ENCODE assay signal across 1 cellular context in the genomic region with DNA sequence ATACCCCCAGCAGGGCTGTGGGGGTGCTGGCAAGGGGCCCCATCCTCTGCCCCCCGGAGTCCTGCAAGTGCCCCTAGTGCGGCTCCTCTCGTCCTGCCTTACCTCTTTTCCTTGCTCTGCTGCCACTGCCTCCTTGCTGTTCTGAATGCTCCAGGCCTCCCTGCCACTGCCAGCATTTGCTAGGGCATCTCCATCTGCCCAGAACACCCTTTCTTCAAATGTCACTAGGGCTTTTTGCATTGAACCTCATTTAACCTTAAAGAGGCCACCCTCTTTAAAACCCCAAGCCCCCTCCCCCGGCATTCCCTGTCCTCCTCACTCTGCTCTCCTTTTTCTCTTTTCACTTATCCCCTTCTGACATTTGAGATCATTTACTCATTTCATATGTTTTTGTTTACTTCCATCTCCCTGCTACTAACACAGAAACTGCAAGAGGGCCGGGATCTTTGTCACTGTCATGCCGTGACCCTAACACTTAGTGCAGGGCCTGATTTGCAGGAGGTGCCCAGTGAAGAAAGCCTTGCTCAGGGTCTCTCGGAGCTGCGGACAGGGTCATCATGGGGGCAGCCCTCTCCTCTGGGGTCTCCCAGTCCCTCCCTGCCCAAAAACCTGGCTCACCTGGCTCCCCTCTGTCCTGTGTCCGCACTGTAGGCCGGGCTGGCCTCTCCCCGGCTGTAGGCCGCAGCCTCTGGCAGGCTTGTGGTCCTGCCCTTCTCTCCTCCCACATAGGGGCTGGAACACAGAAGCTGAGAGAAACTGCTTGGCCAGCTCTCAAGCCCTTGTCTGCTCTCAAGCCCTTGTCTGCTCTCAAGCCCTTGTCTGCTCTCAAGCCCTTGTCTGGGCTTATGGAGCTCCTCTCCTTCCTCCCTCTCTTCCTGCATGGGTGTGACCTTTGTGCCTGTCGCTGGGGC.
TF ChIP-seq lines count a peak whose summit lies in the region.

A gene (minus strand): TSS at position 690 of the 911 bp plus-strand sequence. CDS start 2,084 bp downstream, outside the sequence.

TF ChIP-seq in HepG2, 621 proteins besides CTCF, POLR2A, EP300 and RAD21 (continued from another document and continues in another):
- peak; percentile 64; the same call in 1 of the 2 replicates for TF ChIP-seq SPEN (CRISPR knock-in tag; IDR thresholded peaks at IDR 0.05; ENCODE audit: low read depth)
- TF ChIP-seq TAF1 (CRISPR knock-in tag; IDR thresholded peaks at IDR 0.05) = peak; percentile 49; the same call in 1 of the 2 replicates
- no peak; the same call in 1 of the 2 replicates for TF ChIP-seq HOXA3 (CRISPR knock-in tag; IDR thresholded peaks at IDR 0.05)
- TF ChIP-seq NFRKB (IDR thresholded peaks at IDR 0.05) = no peak
- TF ChIP-seq ZNF879 (CRISPR knock-in tag; IDR thresholded peaks at IDR 0.05) = no peak
- TF ChIP-seq, protein P1, sequence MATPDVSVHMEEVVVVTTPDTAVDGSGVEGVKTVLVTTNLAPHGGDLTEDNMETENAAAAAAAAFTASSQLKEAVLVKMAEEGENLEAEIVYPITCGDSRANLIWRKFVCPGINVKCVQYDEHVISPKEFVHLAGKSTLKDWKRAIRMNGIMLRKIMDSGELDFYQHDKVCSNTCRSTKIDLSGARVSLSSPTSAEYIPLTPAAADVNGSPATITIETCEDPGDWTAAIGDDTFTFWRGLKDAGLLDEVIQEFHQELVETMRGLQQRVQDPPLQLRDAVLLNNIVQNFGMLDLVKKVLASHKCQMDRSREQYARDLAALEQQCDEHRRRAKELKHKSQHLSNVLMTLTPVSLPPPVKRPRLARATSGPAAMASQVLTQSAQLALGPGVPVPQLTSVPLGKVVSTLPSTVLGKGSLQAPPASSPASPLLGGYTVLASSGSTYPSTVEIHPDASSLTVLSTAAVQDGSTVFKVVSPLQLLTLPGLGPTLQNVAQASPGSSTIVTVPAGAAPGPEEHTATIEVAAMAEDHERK (CRISPR knock-in tag; IDR thresholded peaks at IDR 0.05; ENCODE audit: low read depth) = no peak
- TF ChIP-seq, protein P2, sequence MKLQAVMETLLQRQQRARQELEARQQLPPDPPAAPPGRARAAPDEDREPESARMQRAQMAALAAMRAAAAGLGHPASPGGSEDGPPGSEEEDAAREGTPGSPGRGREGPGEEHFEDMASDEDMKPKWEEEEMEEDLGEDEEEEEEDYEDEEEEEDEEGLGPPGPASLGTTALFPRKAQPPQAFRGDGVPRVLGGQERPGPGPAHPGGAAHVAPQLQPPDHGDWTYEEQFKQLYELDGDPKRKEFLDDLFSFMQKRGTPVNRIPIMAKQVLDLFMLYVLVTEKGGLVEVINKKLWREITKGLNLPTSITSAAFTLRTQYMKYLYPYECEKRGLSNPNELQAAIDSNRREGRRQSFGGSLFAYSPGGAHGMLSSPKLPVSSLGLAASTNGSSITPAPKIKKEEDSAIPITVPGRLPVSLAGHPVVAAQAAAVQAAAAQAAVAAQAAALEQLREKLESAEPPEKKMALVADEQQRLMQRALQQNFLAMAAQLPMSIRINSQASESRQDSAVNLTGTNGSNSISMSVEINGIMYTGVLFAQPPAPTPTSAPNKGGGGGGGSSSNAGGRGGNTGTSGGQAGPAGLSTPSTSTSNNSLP (IDR thresholded peaks at IDR 0.05; ENCODE audit: low read depth, low read length) = no peak
- no peak for TF ChIP-seq ZNF101 (CRISPR knock-in tag; IDR thresholded peaks at IDR 0.05; ENCODE audit: borderline replicate concordance, low read depth)
- TF ChIP-seq, protein P3, sequence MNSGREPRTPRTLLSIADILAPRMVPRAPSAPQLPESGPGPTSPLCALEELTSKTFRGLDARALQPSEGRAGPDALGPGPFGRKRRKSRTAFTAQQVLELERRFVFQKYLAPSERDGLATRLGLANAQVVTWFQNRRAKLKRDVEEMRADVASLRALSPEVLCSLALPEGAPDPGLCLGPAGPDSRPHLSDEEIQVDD (CRISPR knock-in tag; IDR thresholded peaks at IDR 0.05; ENCODE audit: borderline replicate concordance) = 0 out of 2 replicates have a peak, but pooled peaks have one; percentile 39
- no peak for TF ChIP-seq ZMAT3 (CRISPR knock-in tag; conservative IDR thresholded peaks at IDR 0.05)
- TF ChIP-seq ZNF343 (CRISPR knock-in tag; IDR thresholded peaks at IDR 0.05) = peak; percentile 61; the same call in 1 of the 2 replicates
- TF ChIP-seq ZFP90 (CRISPR knock-in tag; IDR thresholded peaks at IDR 0.05; ENCODE audit: borderline replicate concordance) = no peak
- 0 out of 2 replicates have a peak, but pooled peaks have one; percentile 35 for TF ChIP-seq CC2D1A (CRISPR knock-in tag; IDR thresholded peaks at IDR 0.05)
- no peak for TF ChIP-seq ZBTB21 (CRISPR knock-in tag; IDR thresholded peaks at IDR 0.05)
- TF ChIP-seq ZNF766 (CRISPR knock-in tag; IDR thresholded peaks at IDR 0.05; ENCODE audit: borderline replicate concordance) = no peak
- TF ChIP-seq, protein P4, sequence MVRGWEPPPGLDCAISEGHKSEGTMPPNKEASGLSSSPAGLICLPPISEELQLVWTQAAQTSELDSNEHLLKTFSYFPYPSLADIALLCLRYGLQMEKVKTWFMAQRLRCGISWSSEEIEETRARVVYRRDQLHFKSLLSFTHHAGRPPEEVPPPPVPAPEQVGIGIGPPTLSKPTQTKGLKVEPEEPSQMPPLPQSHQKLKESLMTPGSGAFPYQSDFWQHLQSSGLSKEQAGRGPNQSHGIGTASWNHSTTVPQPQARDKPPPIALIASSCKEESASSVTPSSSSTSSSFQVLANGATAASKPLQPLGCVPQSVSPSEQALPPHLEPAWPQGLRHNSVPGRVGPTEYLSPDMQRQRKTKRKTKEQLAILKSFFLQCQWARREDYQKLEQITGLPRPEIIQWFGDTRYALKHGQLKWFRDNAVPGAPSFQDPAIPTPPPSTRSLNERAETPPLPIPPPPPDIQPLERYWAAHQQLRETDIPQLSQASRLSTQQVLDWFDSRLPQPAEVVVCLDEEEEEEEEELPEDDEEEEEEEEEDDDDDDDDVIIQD (CRISPR knock-in tag; IDR thresholded peaks at IDR 0.05; ENCODE audit: low read depth) = no peak
- peak; percentile 15; the same call in 1 of the 2 replicates for TF ChIP-seq ZNF501 (CRISPR knock-in tag; IDR thresholded peaks at IDR 0.05)
- TF ChIP-seq MAFF (IDR thresholded peaks at IDR 0.05; ENCODE audit: low read depth, low read length) = no peak
- TF ChIP-seq, protein P5, sequence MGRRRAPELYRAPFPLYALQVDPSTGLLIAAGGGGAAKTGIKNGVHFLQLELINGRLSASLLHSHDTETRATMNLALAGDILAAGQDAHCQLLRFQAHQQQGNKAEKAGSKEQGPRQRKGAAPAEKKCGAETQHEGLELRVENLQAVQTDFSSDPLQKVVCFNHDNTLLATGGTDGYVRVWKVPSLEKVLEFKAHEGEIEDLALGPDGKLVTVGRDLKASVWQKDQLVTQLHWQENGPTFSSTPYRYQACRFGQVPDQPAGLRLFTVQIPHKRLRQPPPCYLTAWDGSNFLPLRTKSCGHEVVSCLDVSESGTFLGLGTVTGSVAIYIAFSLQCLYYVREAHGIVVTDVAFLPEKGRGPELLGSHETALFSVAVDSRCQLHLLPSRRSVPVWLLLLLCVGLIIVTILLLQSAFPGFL (CRISPR knock-in tag; IDR thresholded peaks at IDR 0.05) = no peak
- TF ChIP-seq MXI1 (IDR thresholded peaks at IDR 0.05; ENCODE audit: borderline replicate concordance, low read depth, low read length) = 0 out of 3 replicates have a peak, but pooled peaks have one; percentile 10
- TF ChIP-seq ZNF460 (CRISPR knock-in tag; IDR thresholded peaks at IDR 0.05; ENCODE audit: borderline replicate concordance) = no peak
- 0 out of 2 replicates have a peak, but pooled peaks have one; percentile 25 for TF ChIP-seq ZNF160 (CRISPR knock-in tag; IDR thresholded peaks at IDR 0.05)
- TF ChIP-seq, protein P6, sequence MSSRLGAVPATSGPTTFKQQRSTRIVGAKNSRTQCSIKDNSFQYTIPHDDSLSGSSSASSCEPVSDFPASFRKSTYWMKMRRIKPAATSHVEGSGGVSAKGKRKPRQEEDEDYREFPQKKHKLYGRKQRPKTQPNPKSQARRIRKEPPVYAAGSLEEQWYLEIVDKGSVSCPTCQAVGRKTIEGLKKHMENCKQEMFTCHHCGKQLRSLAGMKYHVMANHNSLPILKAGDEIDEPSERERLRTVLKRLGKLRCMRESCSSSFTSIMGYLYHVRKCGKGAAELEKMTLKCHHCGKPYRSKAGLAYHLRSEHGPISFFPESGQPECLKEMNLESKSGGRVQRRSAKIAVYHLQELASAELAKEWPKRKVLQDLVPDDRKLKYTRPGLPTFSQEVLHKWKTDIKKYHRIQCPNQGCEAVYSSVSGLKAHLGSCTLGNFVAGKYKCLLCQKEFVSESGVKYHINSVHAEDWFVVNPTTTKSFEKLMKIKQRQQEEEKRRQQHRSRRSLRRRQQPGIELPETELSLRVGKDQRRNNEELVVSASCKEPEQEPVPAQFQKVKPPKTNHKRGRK (CRISPR knock-in tag; IDR thresholded peaks at IDR 0.05) = no peak
- peak; percentile 97 for TF ChIP-seq ZFY (CRISPR knock-in tag; IDR thresholded peaks at IDR 0.05)
- TF ChIP-seq, protein P7, sequence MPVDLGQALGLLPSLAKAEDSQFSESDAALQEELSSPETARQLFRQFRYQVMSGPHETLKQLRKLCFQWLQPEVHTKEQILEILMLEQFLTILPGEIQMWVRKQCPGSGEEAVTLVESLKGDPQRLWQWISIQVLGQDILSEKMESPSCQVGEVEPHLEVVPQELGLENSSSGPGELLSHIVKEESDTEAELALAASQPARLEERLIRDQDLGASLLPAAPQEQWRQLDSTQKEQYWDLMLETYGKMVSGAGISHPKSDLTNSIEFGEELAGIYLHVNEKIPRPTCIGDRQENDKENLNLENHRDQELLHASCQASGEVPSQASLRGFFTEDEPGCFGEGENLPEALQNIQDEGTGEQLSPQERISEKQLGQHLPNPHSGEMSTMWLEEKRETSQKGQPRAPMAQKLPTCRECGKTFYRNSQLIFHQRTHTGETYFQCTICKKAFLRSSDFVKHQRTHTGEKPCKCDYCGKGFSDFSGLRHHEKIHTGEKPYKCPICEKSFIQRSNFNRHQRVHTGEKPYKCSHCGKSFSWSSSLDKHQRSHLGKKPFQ (CRISPR knock-in tag; IDR thresholded peaks at IDR 0.05; ENCODE audit: insufficient replicate concordance) = no peak
- TF ChIP-seq MEIS1 (CRISPR knock-in tag; IDR thresholded peaks at IDR 0.05; ENCODE audit: borderline replicate concordance) = no peak; the same call in 1 of the 2 replicates
- TF ChIP-seq, protein P8, sequence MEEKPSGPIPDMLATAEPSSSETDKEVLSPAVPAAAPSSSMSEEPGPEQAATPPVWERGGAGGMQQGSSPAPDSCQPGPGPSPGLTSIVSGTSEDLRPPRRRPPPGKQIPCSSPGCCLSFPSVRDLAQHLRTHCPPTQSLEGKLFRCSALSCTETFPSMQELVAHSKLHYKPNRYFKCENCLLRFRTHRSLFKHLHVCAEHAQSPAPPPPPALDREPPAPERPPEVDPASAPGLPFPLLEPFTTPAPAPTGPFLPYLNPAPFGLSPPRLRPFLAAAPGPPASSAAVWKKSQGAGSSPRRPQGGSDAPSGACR (CRISPR knock-in tag; IDR thresholded peaks at IDR 0.05) = no peak
- no peak for TF ChIP-seq ONECUT2 (CRISPR knock-in tag; IDR thresholded peaks at IDR 0.05)
- no peak for TF ChIP-seq TSC22D2 (CRISPR knock-in tag; IDR thresholded peaks at IDR 0.05; ENCODE audit: borderline replicate concordance)
- TF ChIP-seq TEAD3 (CRISPR knock-in tag; optimal IDR thresholded peaks at IDR 0.05; ENCODE audit: borderline replicate concordance) = no peak
- peak; percentile 64; the same call in 1 of the 2 replicates for TF ChIP-seq BORCS8-MEF2B (CRISPR knock-in tag; IDR thresholded peaks at IDR 0.05)
- no peak for TF ChIP-seq ZNF562 (CRISPR knock-in tag; IDR thresholded peaks at IDR 0.05; ENCODE audit: borderline replicate concordance)
- 0 out of 2 replicates have a peak, but pooled peaks have one; percentile 21 for TF ChIP-seq PHF21A (CRISPR knock-in tag; IDR thresholded peaks at IDR 0.05)
- TF ChIP-seq, protein P9, sequence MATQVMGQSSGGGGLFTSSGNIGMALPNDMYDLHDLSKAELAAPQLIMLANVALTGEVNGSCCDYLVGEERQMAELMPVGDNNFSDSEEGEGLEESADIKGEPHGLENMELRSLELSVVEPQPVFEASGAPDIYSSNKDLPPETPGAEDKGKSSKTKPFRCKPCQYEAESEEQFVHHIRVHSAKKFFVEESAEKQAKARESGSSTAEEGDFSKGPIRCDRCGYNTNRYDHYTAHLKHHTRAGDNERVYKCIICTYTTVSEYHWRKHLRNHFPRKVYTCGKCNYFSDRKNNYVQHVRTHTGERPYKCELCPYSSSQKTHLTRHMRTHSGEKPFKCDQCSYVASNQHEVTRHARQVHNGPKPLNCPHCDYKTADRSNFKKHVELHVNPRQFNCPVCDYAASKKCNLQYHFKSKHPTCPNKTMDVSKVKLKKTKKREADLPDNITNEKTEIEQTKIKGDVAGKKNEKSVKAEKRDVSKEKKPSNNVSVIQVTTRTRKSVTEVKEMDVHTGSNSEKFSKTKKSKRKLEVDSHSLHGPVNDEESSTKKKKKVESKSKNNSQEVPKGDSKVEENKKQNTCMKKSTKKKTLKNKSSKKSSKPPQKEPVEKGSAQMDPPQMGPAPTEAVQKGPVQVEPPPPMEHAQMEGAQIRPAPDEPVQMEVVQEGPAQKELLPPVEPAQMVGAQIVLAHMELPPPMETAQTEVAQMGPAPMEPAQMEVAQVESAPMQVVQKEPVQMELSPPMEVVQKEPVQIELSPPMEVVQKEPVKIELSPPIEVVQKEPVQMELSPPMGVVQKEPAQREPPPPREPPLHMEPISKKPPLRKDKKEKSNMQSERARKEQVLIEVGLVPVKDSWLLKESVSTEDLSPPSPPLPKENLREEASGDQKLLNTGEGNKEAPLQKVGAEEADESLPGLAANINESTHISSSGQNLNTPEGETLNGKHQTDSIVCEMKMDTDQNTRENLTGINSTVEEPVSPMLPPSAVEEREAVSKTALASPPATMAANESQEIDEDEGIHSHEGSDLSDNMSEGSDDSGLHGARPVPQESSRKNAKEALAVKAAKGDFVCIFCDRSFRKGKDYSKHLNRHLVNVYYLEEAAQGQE (IDR thresholded peaks at IDR 0.05; ENCODE audit: borderline replicate concordance in 1 of 2, low read depth in 1 of 2, low read length in 2 of 2) = no peak
- TF ChIP-seq ZNF619 (CRISPR knock-in tag; IDR thresholded peaks at IDR 0.05) = no peak
- peak; percentile 70; the same call in 1 of the 2 replicates for TF ChIP-seq ZNF547 (CRISPR knock-in tag; IDR thresholded peaks at IDR 0.05)
- peak; percentile 73; the same call in 1 of the 2 replicates for TF ChIP-seq SALL1 (CRISPR knock-in tag; IDR thresholded peaks at IDR 0.05)
- TF ChIP-seq SETDB1 (CRISPR knock-in tag; IDR thresholded peaks at IDR 0.05; ENCODE audit: borderline replicate concordance) = 0 out of 2 replicates have a peak, but pooled peaks have one; percentile 70
- TF ChIP-seq ZNF326 (CRISPR knock-in tag; IDR thresholded peaks at IDR 0.05; ENCODE audit: borderline replicate concordance) = no peak
- TF ChIP-seq ZNF30 (CRISPR knock-in tag; IDR thresholded peaks at IDR 0.05) = 0 out of 2 replicates have a peak, but pooled peaks have one; percentile 30
- no peak for TF ChIP-seq CHCHD3 (CRISPR knock-in tag; IDR thresholded peaks at IDR 0.05)
- TF ChIP-seq ZBTB38 (CRISPR knock-in tag; IDR thresholded peaks at IDR 0.05) = no peak
- TF ChIP-seq ZNF816 (CRISPR knock-in tag; IDR thresholded peaks at IDR 0.05; ENCODE audit: borderline replicate concordance) = peak; percentile 41; the same call in 1 of the 2 replicates
